Comparison of ENCODE assay signal across 8 cellular contexts in genomic region chr4:168830777-168831512, GRCh38.
DNase-seq lines count a peak whose midpoint lies in the region; ATAC-seq, FAIRE-seq and TF ChIP-seq lines count a peak whose summit lies in the region.

No MANE protein-coding gene starts in this region.

- no peak for TF ChIP-seq CTCF in endothelial cell of umbilical vein (IDR thresholded peaks at IDR 0.05; ENCODE audit: extremely low read depth in 1 of 2, insufficient read depth in 1 of 2, low read depth in 1 of 2, low read length in 2 of 2)
- no peak for TF ChIP-seq CTCF in retinal pigment epithelial cell (conservative IDR thresholded peaks at IDR 0.05; ENCODE audit: low read depth, low read length)

- TF ChIP-seq POLR2A in endothelial cell of umbilical vein (IDR thresholded peaks at IDR 0.05; ENCODE audit: low read depth, low read length): no peak

- CTCF ChIA-PET in endothelial cell of umbilical vein (lab: Charles Lee): interaction anchor here (1.2 to 4.6 kb wide), 8 partner anchors 10 to 316 kb away, joined by 3 to 22 read pairs (median 6); no protein-coding TSS in a partner anchor

- H3K79me2 ChIP-seq in GM23248 (ENCODE audit: insufficient read depth) (peaks cover 24% of the 10 kb centered on the region), endothelial cell of umbilical vein (ENCODE audit: control insufficient read depth, insufficient read depth, low read length) (peaks cover 13% of the 10 kb centered on the region)

- H3K4me3 ChIP-seq in GM23248 (peak overlapping the region; percentile 95), endothelial cell of umbilical vein (replicated peaks in 1 of 3; ENCODE audit: insufficient read depth in 1 of 3, low read depth in 1 of 3, low read length in 3 of 3) (peak overlapping the region in 1 of 3 experiments; percentile 81), retinal pigment epithelial cell (ENCODE audit: low read length) (peak overlapping the region; percentile 91)

- H4K20me1 ChIP-seq in GM23248 (ENCODE audit: insufficient read depth) (no peaks in the 10 kb centered on the region), endothelial cell of umbilical vein (replicated peaks; ENCODE audit: control insufficient read depth, extremely low read depth, insufficient read depth, low read length) (no peaks in the 10 kb centered on the region)

- H3K36me3 ChIP-seq in GM23248 (ENCODE audit: low read depth): no peaks in the 10 kb centered on the region
- H3K36me3 ChIP-seq in endothelial cell of umbilical vein (ENCODE audit: control insufficient read depth in 2 of 2, extremely low read depth in 1 of 2, insufficient read depth in 2 of 2, low read length in 2 of 2): no peaks in the 10 kb centered on the region

- DNase-seq in GM23248: peak; percentile 53
- DNase-seq in OCI-M1 (lab: John Stamatoyannopoulos, UW): peak; percentile 32
- no peak for DNase-seq in endothelial cell of umbilical vein (ENCODE audit: low read depth, low spot score)
- no peak for DNase-seq in retinal pigment epithelial cell (ENCODE audit: low read depth)
- no peak for DNase-seq in COLO829 (ENCODE audit: low spot score)
- no peak for DNase-seq in SW 1271 (lab: John Stamatoyannopoulos, UW)

- ATAC-seq in HG02981 (IDR thresholded peaks at IDR 0.05; ENCODE audit: unreplicated experiment) (no peak), GM19395 (IDR thresholded peaks at IDR 0.05; ENCODE audit: unreplicated experiment) (no peak)

- H3K9me2 ChIP-seq in GM23248 (ENCODE audit: insufficient read depth): no peaks in the 10 kb centered on the region

- H3K9ac ChIP-seq in GM23248: 0 out of 2 replicates have a peak overlapping the region, but pooled peaks have one; percentile 81
- peak overlapping the region; percentile 92 for H3K9ac ChIP-seq in endothelial cell of umbilical vein (replicated peaks; ENCODE audit: extremely low read depth, insufficient read depth, low read length)

- FAIRE-seq in endothelial cell of umbilical vein (lab: Jason Lieb, UNC): peak; percentile 77

- intact Hi-C loops in endothelial cell of umbilical vein (cut with micrococcal nuclease): loop anchor here (1.0 kb wide), 1 partner anchor 14 kb away; no protein-coding TSS in a partner anchor

- no peaks in the 10 kb centered on the region for H3K9me1 ChIP-seq in endothelial cell of umbilical vein (replicated peaks; ENCODE audit: control insufficient read depth, extremely low read depth, insufficient read depth, low read length)

- peak overlapping the region; percentile 94 for H2AFZ ChIP-seq in GM23248
- peak overlapping the region; percentile 99 for H2AFZ ChIP-seq in endothelial cell of umbilical vein (ENCODE audit: low read depth, low read length)

- WGBS in GM23248 (ENCODE audit: low coverage in 1 of 2, low lambda C conversion rate in 2 of 2, missing lambda C conversion rate in 2 of 2), 2 experiments: 60 to 64% methylated on average over 6 of the region's 6 CpGs

- 0 out of 2 replicates have a peak, but pooled peaks cover 3% of the 10 kb centered on the region for H3F3A ChIP-seq in GM23248 (ENCODE audit: insufficient read depth)

- in situ Hi-C loops in GM23248 (cut with MboI): no loop called here

- no TSS peak for BruUV-seq in endothelial cell of umbilical vein (replicated peaks; lab: Mats Ljungman, UMichigan)

- H3K4me1 ChIP-seq in GM23248 (ENCODE audit: insufficient read depth) (peaks cover 9% of the 10 kb centered on the region), endothelial cell of umbilical vein (ENCODE audit: control insufficient read depth, extremely low read depth, insufficient read depth, low read length) (peaks cover 17% of the 10 kb centered on the region)

- H3K9me3 ChIP-seq in GM23248 (ENCODE audit: low read depth) (no peaks in the 10 kb centered on the region), endothelial cell of umbilical vein (replicated peaks; ENCODE audit: control insufficient read depth, insufficient read depth, low read length) (no peaks in the 10 kb centered on the region)

- dilution Hi-C loops in endothelial cell of umbilical vein (cut with MboI; ENCODE audit: extremely low pct_ligation_motif_present, low sequenced_read_pairs): no loop called here

- no peak overlapping the region for H3K27ac ChIP-seq in GM23248
- H3K27ac ChIP-seq in endothelial cell of umbilical vein (ENCODE audit: insufficient read depth, low read depth, low read length): peak overlapping the region; percentile 57

- H3K4me2 ChIP-seq in GM23248 (ENCODE audit: unreplicated experiment): peak overlapping the region; percentile 79
- H3K4me2 ChIP-seq in endothelial cell of umbilical vein (ENCODE audit: insufficient read depth, low read length): peak overlapping the region; percentile 96

- POLR2A ChIA-PET in endothelial cell of umbilical vein (lab: Charles Lee): interaction anchor here (0.7 to 3.5 kb wide), 6 partner anchors 14 to 226 kb away, joined by 3 to 50 read pairs (median 4); no protein-coding TSS in a partner anchor

- H3K27me3 ChIP-seq in GM23248 (replicated peaks; ENCODE audit: insufficient read depth): no peaks in the 10 kb centered on the region
- H3K27me3 ChIP-seq in endothelial cell of umbilical vein (ENCODE audit: control insufficient read depth in 2 of 2, insufficient read depth in 2 of 2, low read length in 2 of 2): no peaks in the 10 kb centered on the region

TF ChIP-seq in endothelial cell of umbilical vein, 7 proteins besides CTCF, POLR2A, EP300 and RAD21:
- TF ChIP-seq MYC (IDR thresholded peaks at IDR 0.05; ENCODE audit: low read depth, low read length) (no peak), JUN (IDR thresholded peaks at IDR 0.05; ENCODE audit: borderline replicate concordance, insufficient read depth, insufficient read length, low read depth) (no peak), MAX (IDR thresholded peaks at IDR 0.05; ENCODE audit: insufficient read depth, insufficient read length) (no peak), FOS (IDR thresholded peaks at IDR 0.05; ENCODE audit: borderline replicate concordance, insufficient read depth, low read length) (no peak), GATA2 (IDR thresholded peaks at IDR 0.05; ENCODE audit: insufficient read depth, insufficient read length, low read depth, low read length) (no peak), POLR2AphosphoS5 (IDR thresholded peaks at IDR 0.05; ENCODE audit: insufficient read depth, low read depth, low read length) (no peak), EZH2 (IDR thresholded peaks at IDR 0.05; ENCODE audit: borderline replicate concordance, low read depth, low read length, severe bottlenecking) (no peak)

Comparison
In these comparisons a context has a peak if more than half of its experiments do, and no peak if none do; other contexts are left out.
1. DNase-seq: peak in GM23248 (single experiment) and OCI-M1 (single experiment); none in endothelial cell of umbilical vein (single experiment), retinal pigment epithelial cell (single experiment), COLO829 (single experiment) and SW 1271 (0 of 2).